ENCODE assay signal across 17 cellular contexts in the genomic region with DNA sequence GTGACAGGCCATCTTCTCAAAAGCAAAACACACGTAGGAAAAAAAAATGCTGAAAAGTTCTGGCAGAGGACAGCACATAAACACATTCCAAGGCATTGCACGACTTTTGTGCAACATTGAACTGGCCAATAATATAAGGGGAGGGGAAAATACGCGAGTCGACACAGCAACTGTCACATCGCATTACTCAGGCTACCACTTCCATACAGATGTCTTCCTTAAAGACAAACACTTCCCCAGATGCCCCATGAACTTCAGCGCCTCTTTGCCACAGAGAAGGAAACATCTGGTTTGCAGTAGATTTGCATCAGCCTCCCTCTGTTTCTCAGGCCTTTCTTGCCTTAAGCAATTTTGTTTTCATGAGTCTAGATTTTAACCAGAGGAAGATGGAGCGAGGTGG.
DNase-seq lines count a peak whose midpoint lies in the region; ATAC-seq and TF ChIP-seq lines count a peak whose summit lies in the region.
"Had no signal": no experiment of that assay in that cellular context is flagged by ENCODE, and none has a peak within 500 bp of the region (broad histone marks: within the 10 kb centered on the region; RNA-seq: fewer than 3 reads in every experiment).

No MANE protein-coding gene starts in this region.

- ATAC-seq in GM19455 (IDR thresholded peaks at IDR 0.05; ENCODE audit: unreplicated experiment), result no peak
- ATAC-seq: naive thymus-derived CD4-positive, alpha-beta T cell had no signal

- H3K79me2 ChIP-seq in smooth muscle cell (ENCODE audit: low read depth), result no peaks in the 10 kb centered on the region

- H3K27ac ChIP-seq in smooth muscle cell (ENCODE audit: low read depth), result no peak overlapping the region
- H3K27ac ChIP-seq: right atrium auricular region, SJCRH30, VCaP had no signal

- 34% methylated on average over 8 of the region's 8 CpGs for WGBS in smooth muscle cell (ENCODE audit: low lambda C conversion rate)

- no peak overlapping the region for H3K9ac ChIP-seq in smooth muscle cell (ENCODE audit: low read depth)

- H3K36me3 ChIP-seq in smooth muscle cell (ENCODE audit: low read depth), result no peaks in the 10 kb centered on the region
- H3K36me3 ChIP-seq: right atrium auricular region, SJCRH30 had no signal

- H3K27me3 ChIP-seq in smooth muscle cell (ENCODE audit: low read depth), result no peaks in the 10 kb centered on the region
- H3K27me3 ChIP-seq: right atrium auricular region had no signal

- no peak for TF ChIP-seq CTCF in fibroblast of pulmonary artery (IDR thresholded peaks at IDR 0.05; ENCODE audit: low read length, missing control alignments)
- TF ChIP-seq CTCF in smooth muscle cell (IDR thresholded peaks at IDR 0.05; ENCODE audit: borderline replicate concordance, insufficient read depth, poor library complexity, severe bottlenecking), result no peak

- no peaks in the 10 kb centered on the region for H4K20me1 ChIP-seq in smooth muscle cell (ENCODE audit: low read depth)

- DNase-seq in EL (peak; percentile 32), RPMI7951 (ENCODE audit: low read depth) (peak; percentile 43), fibroblast of pulmonary artery (ENCODE audit: low read depth) (peak; percentile 17), smooth muscle cell (lab: John Stamatoyannopoulos, UW; ENCODE audit: unreplicated experiment) (no peak), Ammon's horn (ENCODE audit: low spot score) (no peak), NCI-H1930 (lab: John Stamatoyannopoulos, UW) (no peak), DMS 273 (lab: John Stamatoyannopoulos, UW; ENCODE audit: unreplicated experiment) (no peak)
- DNase-seq: activated naive CD8-positive, alpha-beta T cell treated with anti-CD3 and anti-CD28 coated beads, Interleukin-2, amount 10 ng/mL, durations not matched to agents 7 days and 5 days; naive thymus-derived CD4-positive, alpha-beta T cell; NCI-H187; NK-92 treated with Interleukin-12 subunit alpha and Interleukin-12 subunit beta, amount 100 ng/mL, for 24 hours; SJCRH30; stimulated activated CD4-positive, alpha-beta T cell treated with anti-CD3 and anti-CD28 coated beads, Interleukin-4, amount 100 ng/mL, for 24 hours; stimulated activated naive CD4-positive, alpha-beta T cell had no signal

- peak overlapping the region; percentile 3 for H3K4me2 ChIP-seq in smooth muscle cell

- H2AFZ ChIP-seq in smooth muscle cell (ENCODE audit: low read depth), result no peak overlapping the region

- H3K4me3 ChIP-seq in fibroblast of pulmonary artery (replicated peaks; ENCODE audit: low read depth, low read length), result no peak overlapping the region
- no peak overlapping the region for H3K4me3 ChIP-seq in smooth muscle cell
- H3K4me3 ChIP-seq: right atrium auricular region, SJCRH30 had no signal

- no peaks in the 10 kb centered on the region for H3K4me1 ChIP-seq in smooth muscle cell (ENCODE audit: low read depth)
- H3K4me1 ChIP-seq: SJCRH30 had no signal

- no peaks in the 10 kb centered on the region for H3K9me3 ChIP-seq in smooth muscle cell (replicated peaks; ENCODE audit: low read depth)
- H3K9me3 ChIP-seq: SJCRH30 had no signal

- H3F3A ChIP-seq in smooth muscle cell (ENCODE audit: low read depth), result no peaks in the 10 kb centered on the region

Comparison
In these comparisons a context has a peak if more than half of its experiments do, and no peak if none do; other contexts are left out.
1. DNase-seq: peak in EL (single experiment), RPMI7951 (single experiment) and fibroblast of pulmonary artery (single experiment); none in smooth muscle cell (single experiment), Ammon's horn (single experiment), NCI-H1930 (0 of 2) and DMS 273 (single experiment).